In genomic region chr1:178093958-178094751, GRCh38 we compare ENCODE assay signal across 1 cellular context.
TF ChIP-seq lines count a peak whose summit lies in the region.

RASAL2 (plus strand) TSS chr1:178094104; CDS start chr1:178094493, 389 bp downstream.

TF ChIP-seq in WTC11, 78 proteins besides CTCF, POLR2A, EP300 and RAD21 (continued from another document):
- TF ChIP-seq, protein P1, sequence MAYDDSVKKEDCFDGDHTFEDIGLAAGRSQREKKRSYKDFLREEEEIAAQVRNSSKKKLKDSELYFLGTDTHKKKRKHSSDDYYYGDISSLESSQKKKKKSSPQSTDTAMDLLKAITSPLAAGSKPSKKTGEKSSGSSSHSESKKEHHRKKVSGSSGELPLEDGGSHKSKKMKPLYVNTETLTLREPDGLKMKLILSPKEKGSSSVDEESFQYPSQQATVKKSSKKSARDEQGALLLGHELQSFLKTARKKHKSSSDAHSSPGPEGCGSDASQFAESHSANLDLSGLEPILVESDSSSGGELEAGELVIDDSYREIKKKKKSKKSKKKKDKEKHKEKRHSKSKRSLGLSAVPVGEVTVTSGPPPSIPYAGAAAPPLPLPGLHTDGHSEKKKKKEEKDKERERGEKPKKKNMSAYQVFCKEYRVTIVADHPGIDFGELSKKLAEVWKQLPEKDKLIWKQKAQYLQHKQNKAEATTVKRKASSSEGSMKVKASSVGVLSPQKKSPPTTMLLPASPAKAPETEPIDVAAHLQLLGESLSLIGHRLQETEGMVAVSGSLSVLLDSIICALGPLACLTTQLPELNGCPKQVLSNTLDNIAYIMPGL (CRISPR knock-in tag; IDR thresholded peaks at IDR 0.05): peak; percentile 98
- no peak for TF ChIP-seq ZNF416 (CRISPR knock-in tag; IDR thresholded peaks at IDR 0.05)
- TF ChIP-seq ZNF219 (CRISPR knock-in tag; IDR thresholded peaks at IDR 0.05; ENCODE audit: borderline replicate concordance): peak; percentile 9; the same call in 1 of the 2 replicates
- peak; percentile 26; the same call in 1 of the 2 replicates for TF ChIP-seq CREM (CRISPR knock-in tag; IDR thresholded peaks at IDR 0.05)
- TF ChIP-seq, protein P2, sequence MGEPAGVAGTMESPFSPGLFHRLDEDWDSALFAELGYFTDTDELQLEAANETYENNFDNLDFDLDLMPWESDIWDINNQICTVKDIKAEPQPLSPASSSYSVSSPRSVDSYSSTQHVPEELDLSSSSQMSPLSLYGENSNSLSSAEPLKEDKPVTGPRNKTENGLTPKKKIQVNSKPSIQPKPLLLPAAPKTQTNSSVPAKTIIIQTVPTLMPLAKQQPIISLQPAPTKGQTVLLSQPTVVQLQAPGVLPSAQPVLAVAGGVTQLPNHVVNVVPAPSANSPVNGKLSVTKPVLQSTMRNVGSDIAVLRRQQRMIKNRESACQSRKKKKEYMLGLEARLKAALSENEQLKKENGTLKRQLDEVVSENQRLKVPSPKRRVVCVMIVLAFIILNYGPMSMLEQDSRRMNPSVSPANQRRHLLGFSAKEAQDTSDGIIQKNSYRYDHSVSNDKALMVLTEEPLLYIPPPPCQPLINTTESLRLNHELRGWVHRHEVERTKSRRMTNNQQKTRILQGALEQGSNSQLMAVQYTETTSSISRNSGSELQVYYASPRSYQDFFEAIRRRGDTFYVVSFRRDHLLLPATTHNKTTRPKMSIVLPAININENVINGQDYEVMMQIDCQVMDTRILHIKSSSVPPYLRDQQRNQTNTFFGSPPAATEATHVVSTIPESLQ (CRISPR knock-in tag; IDR thresholded peaks at IDR 0.05): no peak
- peak; percentile 87 for TF ChIP-seq NR3C1 (CRISPR knock-in tag; conservative IDR thresholded peaks at IDR 0.05; ENCODE audit: low read depth)
- TF ChIP-seq ZNF138 (CRISPR knock-in tag; conservative IDR thresholded peaks at IDR 0.05): peak; percentile 77; the same call in 1 of the 2 replicates
- TF ChIP-seq, protein P3, sequence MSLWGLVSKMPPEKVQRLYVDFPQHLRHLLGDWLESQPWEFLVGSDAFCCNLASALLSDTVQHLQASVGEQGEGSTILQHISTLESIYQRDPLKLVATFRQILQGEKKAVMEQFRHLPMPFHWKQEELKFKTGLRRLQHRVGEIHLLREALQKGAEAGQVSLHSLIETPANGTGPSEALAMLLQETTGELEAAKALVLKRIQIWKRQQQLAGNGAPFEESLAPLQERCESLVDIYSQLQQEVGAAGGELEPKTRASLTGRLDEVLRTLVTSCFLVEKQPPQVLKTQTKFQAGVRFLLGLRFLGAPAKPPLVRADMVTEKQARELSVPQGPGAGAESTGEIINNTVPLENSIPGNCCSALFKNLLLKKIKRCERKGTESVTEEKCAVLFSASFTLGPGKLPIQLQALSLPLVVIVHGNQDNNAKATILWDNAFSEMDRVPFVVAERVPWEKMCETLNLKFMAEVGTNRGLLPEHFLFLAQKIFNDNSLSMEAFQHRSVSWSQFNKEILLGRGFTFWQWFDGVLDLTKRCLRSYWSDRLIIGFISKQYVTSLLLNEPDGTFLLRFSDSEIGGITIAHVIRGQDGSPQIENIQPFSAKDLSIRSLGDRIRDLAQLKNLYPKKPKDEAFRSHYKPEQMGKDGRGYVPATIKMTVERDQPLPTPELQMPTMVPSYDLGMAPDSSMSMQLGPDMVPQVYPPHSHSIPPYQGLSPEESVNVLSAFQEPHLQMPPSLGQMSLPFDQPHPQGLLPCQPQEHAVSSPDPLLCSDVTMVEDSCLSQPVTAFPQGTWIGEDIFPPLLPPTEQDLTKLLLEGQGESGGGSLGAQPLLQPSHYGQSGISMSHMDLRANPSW (CRISPR knock-in tag; conservative IDR thresholded peaks at IDR 0.05; ENCODE audit: low read depth): no peak
- TF ChIP-seq ZNF512 (CRISPR knock-in tag; IDR thresholded peaks at IDR 0.05; ENCODE audit: borderline replicate concordance): no peak
- TF ChIP-seq AFF4 (CRISPR knock-in tag; IDR thresholded peaks at IDR 0.05; ENCODE audit: borderline replicate concordance): peak; percentile 94
